Comparison of ENCODE assay signal across 8 cellular contexts in genomic region chr15:50247819-50248650, GRCh38. TPM values are rescaled to one million over a fixed set of nuclear protein-coding genes. Genes with fewer than 3 reads are reported as not detected.
A peak's percentile ranks its signal among the peaks of the same experiment; 100 is the strongest.
DNase-seq lines count a peak whose midpoint lies in the region; ATAC-seq, FAIRE-seq and TF ChIP-seq lines count a peak whose summit lies in the region.

No MANE protein-coding gene starts in this region.

- no peak overlapping the region for H3K4me3 Mint-ChIP-seq in activated T-cell treated with anti-CD3 and anti-CD28 coated beads, Interleukin-2, amount 50 U/mL, for 24 hours

- no peaks in the 10 kb centered on the region for H3K36me3 Mint-ChIP-seq in activated T-cell treated with anti-CD3 and anti-CD28 coated beads, Interleukin-2, amount 50 U/mL, for 24 hours (ENCODE audit: low read depth)

- H3K9me3 Mint-ChIP-seq in activated T-cell treated with anti-CD3 and anti-CD28 coated beads, Interleukin-2, amount 50 U/mL, for 24 hours, result no peaks in the 10 kb centered on the region

- DNase-seq in GM12891 (ENCODE audit: insufficient read length, low spot score) (peak; percentile 37), KG1 (lab: John Stamatoyannopoulos, UW) (peak; percentile 23), mesenteric fat pad (ENCODE audit: low spot score) (peak; percentile 84), posterior vena cava (ENCODE audit: low spot score) (no peak), NCI-H2029 (lab: John Stamatoyannopoulos, UW) (no peak), sciatic nerve (ENCODE audit: low spot score) (no peak)
- DNase-seq in activated T-cell treated with anti-CD3 and anti-CD28 coated beads, Interleukin-2, amount 50 U/mL, for 24 hours, result no peak

- H3K4me1 Mint-ChIP-seq in activated T-cell treated with anti-CD3 and anti-CD28 coated beads, Interleukin-2, amount 50 U/mL, for 24 hours (ENCODE audit: low read depth), result peaks cover 20% of the 10 kb centered on the region

- ATAC-seq in GM21529 (IDR thresholded peaks at IDR 0.05; ENCODE audit: unreplicated experiment), result peak; percentile 98
- no peak for ATAC-seq in sciatic nerve

- peak; percentile 45; the same call in 1 of the 2 replicates for TF ChIP-seq POLR2A in GM12891 (IDR thresholded peaks at IDR 0.05; ENCODE audit: low read depth, low read length)

- FAIRE-seq in GM12891 (lab: Jason Lieb, UNC), result peak; percentile 89

- intact Hi-C loops in posterior vena cava (cut with DNase I), result no loop called here
- intact Hi-C loops in sciatic nerve (cut with DNase I), result no loop called here

- H3K27me3 Mint-ChIP-seq in activated T-cell treated with anti-CD3 and anti-CD28 coated beads, Interleukin-2, amount 50 U/mL, for 24 hours, result peaks cover 4% of the 10 kb centered on the region

- peak overlapping the region; percentile 63 for H3K27ac Mint-ChIP-seq in activated T-cell treated with anti-CD3 and anti-CD28 coated beads, Interleukin-2, amount 50 U/mL, for 24 hours

TF ChIP-seq in GM12891, 5 proteins besides CTCF, POLR2A, EP300 and RAD21:
- TF ChIP-seq TAF1 (IDR thresholded peaks at IDR 0.05; ENCODE audit: low read depth, low read length), result 0 out of 2 replicates have a peak, but pooled peaks have one; percentile 24
- TF ChIP-seq PAX5 (IDR thresholded peaks at IDR 0.05; ENCODE audit: insufficient read depth, low read length, severe bottlenecking), result no peak
- peak; percentile 71 for TF ChIP-seq SPI1 (IDR thresholded peaks at IDR 0.05; ENCODE audit: low read depth, low read length)
- no peak for TF ChIP-seq POLR2AphosphoS5 (IDR thresholded peaks at IDR 0.05; ENCODE audit: low read depth, low read length)
TF ChIP-seq in GM12891: peak in this region for 2.

RNA-seq across cellular contexts. Expression of gene HDC, which starts 17.5 kb away (rescaled TPM):
- polyA plus RNA-seq in GM12891 (2012; ENCODE audit: low read depth, missing spikeins), result 0.12 TPM
- 3.2 TPM for total RNA-seq in mesenteric fat pad
- 1 to 10 TPM; 3.6 to 5.4 TPM for total RNA-seq in posterior vena cava
- total RNA-seq in sciatic nerve, result 8.1 TPM

Comparison
In these comparisons a context has a peak if more than half of its experiments do, and no peak if none do; other contexts are left out.
1. DNase-seq: peak in GM12891 (single experiment), KG1 (single experiment) and mesenteric fat pad (single experiment); none in activated T-cell treated with anti-CD3 and anti-CD28 coated beads, Interleukin-2, amount 50 U/mL, for 24 hours (single experiment), posterior vena cava (single experiment), NCI-H2029 (single experiment) and sciatic nerve (single experiment).